16 cellular contexts compared by ENCODE assay signal in genomic region chr6:10441004-10441654, GRCh38. TPM values are rescaled to one million over a fixed set of nuclear protein-coding genes. Genes with fewer than 3 reads are reported as not detected.
DNase-seq lines count a peak whose midpoint lies in the region; ATAC-seq, FAIRE-seq and TF ChIP-seq lines count a peak whose summit lies in the region.
"Had no signal": no experiment of that assay in that cellular context is flagged by ENCODE, and none has a peak within 500 bp of the region (broad histone marks: within the 10 kb centered on the region; RNA-seq: fewer than 3 reads in every experiment).

No MANE protein-coding gene starts in this region.

- CTCF ChIA-PET in AG04450 (lab: Charles Lee) (interaction anchor here (0.6 to 1.2 kb wide), 4 partner anchors 12 to 25 kb away, joined by 3 to 6 read pairs (median 3); no protein-coding TSS in a partner anchor), H1 (lab: Charles Lee; ENCODE audit: partially characterized antibody) (interaction anchor here (1.7 kb wide), 1 partner anchor 25 kb away, joined by 5 read pairs; no protein-coding TSS in a partner anchor)

- H3K18ac ChIP-seq in H1 (ENCODE audit: extremely low read depth, low read length) (no peak overlapping the region), mesendoderm (ENCODE audit: low read length) (no peak overlapping the region)

- H3K4me3 ChIP-seq in AG04450 (ENCODE audit: low read depth, low read length): no peak overlapping the region
- no peak overlapping the region for H3K4me3 ChIP-seq in H1 (ENCODE audit: extremely low read depth in 1 of 4, insufficient read depth in 2 of 4, low read depth in 3 of 4, low read length in 4 of 4)
- no peak overlapping the region for H3K4me3 ChIP-seq in mesendoderm (ENCODE audit: low read length)
- H3K4me3 ChIP-seq: transverse colon had no signal

- H2BK5ac ChIP-seq in H1 (ENCODE audit: low read depth, low read length) (no peak overlapping the region), mesendoderm (ENCODE audit: low read length) (no peak overlapping the region)

- H3K27ac ChIP-seq in AG04450 (ENCODE audit: low read depth, low read length) (peak overlapping the region; percentile 86), H1 (ENCODE audit: low read depth, low read length) (no peak overlapping the region), mesendoderm (ENCODE audit: low read depth, low read length) (no peak overlapping the region)
- H3K27ac ChIP-seq: transverse colon had no signal

- H2AFZ ChIP-seq in H1 (ENCODE audit: low read length): no peak overlapping the region

- H2BK15ac ChIP-seq in H1 (ENCODE audit: low read length) (no peak overlapping the region), mesendoderm (replicated peaks; ENCODE audit: low read depth) (no peak overlapping the region)

- H3K14ac ChIP-seq in H1 (ENCODE audit: insufficient read length): no peak overlapping the region

- no peaks in the 10 kb centered on the region for H3K4me1 ChIP-seq in H1 (replicated peaks in 1 of 4; ENCODE audit: control insufficient read depth in 3 of 4, insufficient read depth in 4 of 4, low read length in 3 of 4)
- no peaks in the 10 kb centered on the region for H3K4me1 ChIP-seq in mesendoderm (ENCODE audit: control insufficient read depth, low read depth, low read length)
- H3K4me1 ChIP-seq: transverse colon had no signal

- H3K27me3 ChIP-seq in AG04450 (ENCODE audit: control insufficient read depth, insufficient read depth, low read length): no peaks in the 10 kb centered on the region
- no peaks in the 10 kb centered on the region for H3K27me3 ChIP-seq in H1 (replicated peaks in 1 of 4; ENCODE audit: control insufficient read depth in 3 of 4, extremely low read depth in 1 of 4, insufficient read depth in 3 of 4, low read length in 3 of 4)
- no peaks in the 10 kb centered on the region for H3K27me3 ChIP-seq in mesendoderm (ENCODE audit: insufficient read depth, low read length, poor library complexity)
- H3K27me3 ChIP-seq: transverse colon had no signal

- no peaks in the 10 kb centered on the region for H3K23me2 ChIP-seq in H1 (ENCODE audit: low read depth, low read length)

- TF ChIP-seq RAD21 in H1 (IDR thresholded peaks at IDR 0.05 in 1 of 2, conservative IDR thresholded peaks at IDR 0.05 in 1 of 2; ENCODE audit: low read depth in 2 of 2, low read length in 2 of 2): peak; percentile 1 to 33; a peak in 1 of 4 replicates

- POLR2A ChIA-PET in AG04450 (lab: Yijun Ruan, JAX) (no interaction called here), H1 (lab: Charles Lee; ENCODE audit: partially characterized antibody) (no interaction called here)

- H4K8ac ChIP-seq in H1 (ENCODE audit: extremely low read depth, insufficient read depth, low read length) (no peak overlapping the region), mesendoderm (ENCODE audit: low read depth, low read length) (no peak overlapping the region)

- WGBS in H1 (ENCODE audit: extremely low coverage in 1 of 2, insufficient coverage in 1 of 2, insufficient read length in 1 of 2, insufficient replicate concordance in 2 of 2, low coverage in 1 of 2, low lambda C conversion rate in 2 of 2, missing lambda C conversion rate in 1 of 2), 2 experiments: 81% methylated on average over 7 of the region's 7 CpGs; no CpG with 5 or more reads in 1 of the 2 experiments
- no CpG with 5 or more reads among the region's 7 CpGs for WGBS in mesendoderm (ENCODE audit: extremely low coverage, insufficient coverage, low lambda C conversion rate)

- peak; percentile 53 for DNase-seq in AG04450 (ENCODE audit: low read depth, low spot score)
- DNase-seq in LHCN-M2 (ENCODE audit: low read depth): peak; percentile 93
- DNase-seq in H1 (ENCODE audit: low read depth in 1 of 2, low spot score in 2 of 2): no peak
- peak; percentile 83 for DNase-seq in mesendoderm
- DNase-seq in stimulated activated CD4-positive, alpha-beta T cell treated with anti-CD3 and anti-CD28 coated beads, Interleukin-2, amount 100 ng/mL, for 48 hours: no peak
- no peak for DNase-seq in RPMI8226
- no peak for DNase-seq in NCI-H526 treated with DMSO at 0.1 percent for 48 hours (lab: John Stamatoyannopoulos, UW)
- DNase-seq: CD4-positive, CD25-positive, alpha-beta regulatory T cell; effector memory CD4-positive, alpha-beta T cell; naive B cell; NCI-H2171 treated with DMSO at 0.1 percent for 48 hours; stimulated activated CD4-positive, alpha-beta T cell treated with anti-CD3 and anti-CD28 coated beads, Interleukin-4, amount 100 ng/mL, for 24 hours; T-helper 17 cell; transverse colon had no signal

- H3K36me3 ChIP-seq in H1 (ENCODE audit: control insufficient read depth in 2 of 4, insufficient read depth in 4 of 4, low read length in 3 of 4) (no peaks in the 10 kb centered on the region), mesendoderm (ENCODE audit: control insufficient read depth, insufficient read depth, low read length) (no peaks in the 10 kb centered on the region)
- H3K36me3 ChIP-seq: transverse colon had no signal

- H3K56ac ChIP-seq in H1 (replicated peaks; ENCODE audit: insufficient read length, low read depth, low read length): no peak overlapping the region
- H3K56ac ChIP-seq in mesendoderm (ENCODE audit: low read length): no peak overlapping the region

- H4K20me1 ChIP-seq in H1 (replicated peaks in 1 of 2; ENCODE audit: control insufficient read depth in 1 of 2, insufficient read depth in 2 of 2, low read length in 2 of 2): no peaks in the 10 kb centered on the region

- no peak overlapping the region for H3K4me2 ChIP-seq in H1 (ENCODE audit: insufficient read depth in 1 of 2, low read depth in 2 of 2, low read length in 2 of 2)
- H3K4me2 ChIP-seq in mesendoderm (ENCODE audit: low read length): no peak overlapping the region

- no peak for FAIRE-seq in H1 (lab: Jason Lieb, UNC)
- FAIRE-seq: GM18507 had no signal

- H3K79me1 ChIP-seq in H1 (ENCODE audit: low read depth, low read length) (no peaks in the 10 kb centered on the region), mesendoderm (ENCODE audit: low read length) (no peaks in the 10 kb centered on the region)

- ATAC-seq in GM18907 (IDR thresholded peaks at IDR 0.05; ENCODE audit: unreplicated experiment): no peak
- ATAC-seq: T-helper 17 cell had no signal

- H3K4ac ChIP-seq in H1 (replicated peaks; ENCODE audit: insufficient read length, low read depth, low read length) (no peak overlapping the region), mesendoderm (ENCODE audit: low read depth, low read length) (no peak overlapping the region)

- TF ChIP-seq EP300 in H1 (IDR thresholded peaks at IDR 0.05; ENCODE audit: borderline replicate concordance in 1 of 2, low read depth in 2 of 2, low read length in 2 of 2): no peak

- TF ChIP-seq CTCF in AG04450 (IDR thresholded peaks at IDR 0.05; ENCODE audit: low read depth, low read length): no peak
- TF ChIP-seq CTCF in H1 (IDR thresholded peaks at IDR 0.05; ENCODE audit: control extremely low read depth in 1 of 3, insufficient read depth in 1 of 3, low read depth in 1 of 3, low read length in 3 of 3): no peak

- no peak overlapping the region for H4K5ac ChIP-seq in H1 (ENCODE audit: insufficient read length, low read depth, low read length)
- no peak overlapping the region for H4K5ac ChIP-seq in mesendoderm (ENCODE audit: low read length)

- H2BK12ac ChIP-seq in H1 (ENCODE audit: low read depth, low read length): no peak overlapping the region

- H3K23ac ChIP-seq in H1 (ENCODE audit: insufficient read length) (no peak overlapping the region), mesendoderm (ENCODE audit: low read length) (no peak overlapping the region)

- no peak overlapping the region for H2BK20ac ChIP-seq in H1 (ENCODE audit: low read length)

- no peak for TF ChIP-seq POLR2A in H1 (IDR thresholded peaks at IDR 0.05; ENCODE audit: control extremely low read depth in 1 of 2, low read depth in 2 of 2, low read length in 2 of 2)

- H3K9me3 ChIP-seq in AG04450 (ENCODE audit: control insufficient read depth, insufficient read depth, low read length) (no peaks in the 10 kb centered on the region), H1 (ENCODE audit: insufficient read depth in 2 of 2, low read depth in 1 of 2, low read length in 1 of 2) (no peaks in the 10 kb centered on the region)
- H3K9me3 ChIP-seq: transverse colon had no signal

- H4K91ac ChIP-seq in H1 (replicated peaks; ENCODE audit: insufficient read length, low read length): peak overlapping the region; percentile 55

- no peak overlapping the region for H2AK5ac ChIP-seq in H1 (ENCODE audit: low read depth, low read length)
- H2AK5ac ChIP-seq in mesendoderm (ENCODE audit: low read length): no peak overlapping the region

- H3K9ac ChIP-seq in H1 (replicated peaks in 1 of 4; ENCODE audit: extremely low read depth in 1 of 4, low read depth in 3 of 4, low read length in 3 of 4): 0 out of 7 replicates have a peak overlapping the region, but pooled peaks of 1 of the 4 experiments have one; percentile 32
- H3K9ac ChIP-seq in mesendoderm (ENCODE audit: low read length): no peak overlapping the region

- H3K79me2 ChIP-seq in H1 (ENCODE audit: control insufficient read depth in 1 of 2, insufficient read depth in 2 of 2, low read length in 2 of 2): no peaks in the 10 kb centered on the region
- no peaks in the 10 kb centered on the region for H3K79me2 ChIP-seq in mesendoderm (ENCODE audit: control insufficient read depth, insufficient read depth, low read length)

- H2BK120ac ChIP-seq in H1 (replicated peaks; ENCODE audit: low read depth, low read length) (no peak overlapping the region), mesendoderm (ENCODE audit: low read depth, low read length) (no peak overlapping the region)

TF ChIP-seq in H1, 55 proteins besides CTCF, POLR2A, EP300 and RAD21:
- TF ChIP-seq TEAD4 (IDR thresholded peaks at IDR 0.05; ENCODE audit: low read depth, low read length) (peak; percentile 39; the same call in 1 of the 2 replicates), SP2 (IDR thresholded peaks at IDR 0.05; ENCODE audit: low read length) (no peak)

RNA-seq across cellular contexts. Expression of gene TFAP2A, which starts 26.3 kb away (rescaled TPM):
- 2.3 TPM in 2 replicates for polyA plus RNA-seq in AG04450 (2011; rRNA removed)
- 1.7 and 1.9 TPM in 2 replicates for polyA minus RNA-seq in AG04450 (2011; rRNA and poly(A)+ RNA removed)
- total RNA-seq in LHCN-M2 (2014; rRNA removed): 0.06 and 0.29 TPM in 2 replicates
- 0.90 TPM for polyA plus RNA-seq in LHCN-M2 (2012)
- total RNA-seq in H1 (2021; fragmentation: NEBNext Ultra II Directional; extraction: Animal tissue kit (Norgen Biotek cat#: 25700)): 0.10 TPM in 1 of 2 replicates, not detected in the other
- polyA plus RNA-seq in H1 (2011; rRNA removed): 0.23 and 0.24 TPM in 2 replicates
- polyA plus RNA-seq in H1 (2011; cell fraction: cytosol; rRNA removed): 0.12 TPM
- polyA plus RNA-seq in H1 (2011; cell fraction: nucleus; rRNA removed): 0.24 TPM
- 0.25 to 0.49 TPM (median 0.33 TPM) in 4 replicates for polyA plus RNA-seq in H1 (2012, experiment 1 of 2)
- polyA plus RNA-seq in H1 (2012, experiment 2 of 2): 0.30 TPM
- 0.08 TPM for polyA plus RNA-seq in H1 (2013, experiment 1 of 2)
- 0.07 TPM for polyA plus RNA-seq in H1 (2013, experiment 2 of 2)
- polyA minus RNA-seq in H1 (2011; rRNA and poly(A)+ RNA removed): 0.41 TPM in 1 of 2 replicates, not detected in the other
- polyA minus RNA-seq in H1 (2011; cell fraction: cytosol; rRNA and poly(A)+ RNA removed): 2.3 TPM
- polyA minus RNA-seq in H1 (2011; cell fraction: nucleus; rRNA and poly(A)+ RNA removed): 1.1 TPM
- polyA plus RNA-seq in mesendoderm (2013, experiment 1 of 2): 3.0 TPM
- 2.7 TPM for polyA plus RNA-seq in mesendoderm (2013, experiment 2 of 2)
- total RNA-seq: CD4-positive, CD25-positive, alpha-beta regulatory T cell; transverse colon had no signal
- polyA plus RNA-seq: CD4-positive, CD25-positive, alpha-beta regulatory T cell had no signal

Comparison
In these comparisons a context has a peak if more than half of its experiments do, and no peak if none do; other contexts are left out.
1. DNase-seq: peak in AG04450 (single experiment), LHCN-M2 (single experiment) and mesendoderm (single experiment); none in H1 (0 of 2), stimulated activated CD4-positive, alpha-beta T cell treated with anti-CD3 and anti-CD28 coated beads, Interleukin-2, amount 100 ng/mL, for 48 hours (0 of 2), RPMI8226 (single experiment) and NCI-H526 treated with DMSO at 0.1 percent for 48 hours (single experiment).